8 cellular contexts compared by ENCODE assay signal in the genomic region with DNA sequence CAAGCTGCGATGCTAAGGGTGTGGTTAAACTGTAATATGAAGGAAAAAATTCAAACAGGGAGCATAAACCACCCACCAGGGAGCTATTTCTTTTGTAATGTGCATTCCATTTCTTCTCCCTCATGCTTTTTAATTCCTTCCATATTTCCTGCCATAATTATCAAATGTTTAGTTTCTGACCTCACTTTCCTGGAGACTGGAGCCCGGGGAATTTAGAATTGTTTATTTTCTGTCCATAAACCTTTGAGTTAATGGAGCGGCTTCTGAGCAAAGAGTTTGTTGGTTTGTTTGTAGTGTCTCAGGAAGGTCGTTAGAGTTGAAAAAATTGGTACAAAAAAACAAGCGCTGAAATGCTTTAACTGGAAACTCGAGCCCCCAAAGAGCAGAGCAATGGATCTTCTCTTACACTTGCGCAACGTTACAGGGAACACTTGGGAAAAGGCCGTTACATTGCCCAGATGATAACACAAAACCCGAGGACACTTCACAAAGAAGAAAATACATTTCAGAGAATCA. TPM values are rescaled to one million over a fixed set of nuclear protein-coding genes. Genes with fewer than 3 reads are reported as not detected.
A peak's percentile ranks its signal among the peaks of the same experiment; 100 is the strongest.
DNase-seq lines count a peak whose midpoint lies in the region; ATAC-seq and TF ChIP-seq lines count a peak whose summit lies in the region.

No MANE protein-coding gene starts in this region.

- peaks cover 16% of the 10 kb centered on the region for H3K79me2 ChIP-seq in H9 (ENCODE audit: insufficient read depth, low read length)

- peaks cover 5% of the 10 kb centered on the region for H3K23me2 ChIP-seq in H9 (ENCODE audit: insufficient read length, low read depth, low read length, poor library complexity, severe bottlenecking)

- peak overlapping the region; percentile 82 for H3K9ac ChIP-seq in H9 (ENCODE audit: extremely low read depth, insufficient read length, low read length)

- TF ChIP-seq CTCF in H9 (conservative IDR thresholded peaks at IDR 0.05) = no peak

- no peak overlapping the region for H3K56ac ChIP-seq in H9 (ENCODE audit: insufficient read length, low read depth, low read length)

- H3K14ac ChIP-seq in H9 (ENCODE audit: insufficient read depth, low read length) = no peak overlapping the region; the same call in 1 of the 2 replicates

- WGBS in H9 (ENCODE audit: extremely low coverage, insufficient read length, low lambda C conversion rate) = no CpG with 5 or more reads among the region's 10 CpGs

- H3K4me2 ChIP-seq in H9 (ENCODE audit: insufficient read depth, insufficient read length, low read length) = peak overlapping the region; percentile 65

- H3K27ac ChIP-seq in H9 (ENCODE audit: insufficient read length, low read depth, low read length) = no peak overlapping the region

- peak overlapping the region; percentile 52 to 94 (median 93) for H3K27ac Mint-ChIP-seq in H9
- no peak overlapping the region for H3K27ac Mint-ChIP-seq in activated CD4-positive, alpha-beta memory T cell treated with anti-CD3 and anti-CD28 coated beads, Interleukin-2, amount 10 ng/mL, durations not matched to agents 7 days and 5 days

- no peaks in the 10 kb centered on the region; the same call in 1 of the 2 replicates for H3K27me3 Mint-ChIP-seq in H9 (ENCODE audit: low read depth)
- peaks cover 51% of the 10 kb centered on the region for H3K27me3 Mint-ChIP-seq in activated CD4-positive, alpha-beta memory T cell treated with anti-CD3 and anti-CD28 coated beads, Interleukin-2, amount 10 ng/mL, durations not matched to agents 7 days and 5 days

- no peak overlapping the region for H4K5ac ChIP-seq in H9 (ENCODE audit: insufficient read length, low read depth, low read length)

- H3K36me3 Mint-ChIP-seq in H9 (ENCODE audit: insufficient read depth in 1 of 3, low read depth in 3 of 3) = peaks cover 7 to 22% (median 13%) of the 10 kb centered on the region in 3 experiments
- H3K36me3 Mint-ChIP-seq in activated CD4-positive, alpha-beta memory T cell treated with anti-CD3 and anti-CD28 coated beads, Interleukin-2, amount 10 ng/mL, durations not matched to agents 7 days and 5 days (ENCODE audit: low read depth) = no peaks in the 10 kb centered on the region

- H4K20me1 ChIP-seq in H9 (ENCODE audit: control insufficient read depth, insufficient read depth, insufficient read length) = no peaks in the 10 kb centered on the region

- ATAC-seq in left cardiac atrium = peak; percentile 12 to 15
- no peak for ATAC-seq in GM21360 (IDR thresholded peaks at IDR 0.05; ENCODE audit: unreplicated experiment)

- no peak overlapping the region for H3K18ac ChIP-seq in H9 (ENCODE audit: insufficient read length, low read depth, low read length)

- H3K79me1 ChIP-seq in H9 (ENCODE audit: insufficient read depth, low read depth, low read length, poor library complexity, severe bottlenecking) = no peaks in the 10 kb centered on the region

- H2AK5ac ChIP-seq in H9 (ENCODE audit: insufficient read length, low read length) = no peak overlapping the region

- no peak overlapping the region for H3K23ac ChIP-seq in H9 (ENCODE audit: insufficient read length, low read depth, low read length)

- no peak overlapping the region for H2BK12ac ChIP-seq in H9 (ENCODE audit: insufficient read length, low read depth, low read length)

- DNase-seq in H9 (no peak), left cardiac atrium (no peak), skeletal muscle cell (ENCODE audit: low read depth) (no peak), amniotic stem cell (lab: John Stamatoyannopoulos, UW) (no peak), activated gamma-delta T cell treated with Interleukin-2 at 50 U/mL for 16 hours (no peak), SIG-M5 treated with dmso at 0.1 percent for 504 hours (lab: John Stamatoyannopoulos, UW; ENCODE audit: unreplicated experiment) (no peak)
- DNase-seq in activated CD4-positive, alpha-beta memory T cell treated with anti-CD3 and anti-CD28 coated beads, Interleukin-2, amount 10 ng/mL, durations not matched to agents 7 days and 5 days = no peak

- CTCF ChIA-PET in activated CD4-positive, alpha-beta memory T cell treated with anti-CD3 and anti-CD28 coated beads, Interleukin-2, amount 10 ng/mL, durations not matched to agents 7 days and 5 days (lab: Charles Lee) = no interaction called here

- H3K4me3 ChIP-seq in skeletal muscle cell (ENCODE audit: low read depth, low read length) = peak overlapping the region; percentile 90

- no peaks in the 10 kb centered on the region for H3K9me3 ChIP-seq in H9 (ENCODE audit: control insufficient read depth, low read depth, low read length)

- no peak overlapping the region for H2BK15ac ChIP-seq in H9 (ENCODE audit: low read depth, low read length)

- POLR2A ChIA-PET in activated CD4-positive, alpha-beta memory T cell treated with anti-CD3 and anti-CD28 coated beads, Interleukin-2, amount 10 ng/mL, durations not matched to agents 7 days and 5 days (lab: Charles Lee) = no interaction called here

- H3K4me3 Mint-ChIP-seq in H9 = peak overlapping the region; percentile 91 to 96
- peak overlapping the region; percentile 69 for H3K4me3 Mint-ChIP-seq in activated CD4-positive, alpha-beta memory T cell treated with anti-CD3 and anti-CD28 coated beads, Interleukin-2, amount 10 ng/mL, durations not matched to agents 7 days and 5 days

- no peak overlapping the region for H2BK120ac ChIP-seq in H9 (ENCODE audit: low read depth, low read length, poor library complexity, severe bottlenecking)

- no peak overlapping the region for H3T11ph ChIP-seq in H9 (ENCODE audit: low read length)

- peaks cover 19% of the 10 kb centered on the region for H3K4me1 ChIP-seq in H9 (ENCODE audit: insufficient read depth, low read length)

- peaks cover 4 to 6% of the 10 kb centered on the region in 2 experiments for H3K9me3 Mint-ChIP-seq in H9
- no peaks in the 10 kb centered on the region for H3K9me3 Mint-ChIP-seq in activated CD4-positive, alpha-beta memory T cell treated with anti-CD3 and anti-CD28 coated beads, Interleukin-2, amount 10 ng/mL, durations not matched to agents 7 days and 5 days

- no peak overlapping the region for H2BK20ac ChIP-seq in H9 (ENCODE audit: low read depth, low read length, poor library complexity, severe bottlenecking)

- no peak overlapping the region for H3K4ac ChIP-seq in H9 (ENCODE audit: low read depth, low read length)

- H3K4me1 Mint-ChIP-seq in H9 = peaks cover 37 to 38% of the 10 kb centered on the region in 2 experiments
- peaks cover 12% of the 10 kb centered on the region for H3K4me1 Mint-ChIP-seq in activated CD4-positive, alpha-beta memory T cell treated with anti-CD3 and anti-CD28 coated beads, Interleukin-2, amount 10 ng/mL, durations not matched to agents 7 days and 5 days

- H2AFZ ChIP-seq in H9 (ENCODE audit: low read length) = no peak overlapping the region

- intact Hi-C loops in left cardiac atrium (cut with DNase I) = loop anchor here in 1 of 2 donors (2.0 to 10.0 kb wide), 3 partner anchors 32 to 107 kb away; no protein-coding TSS in a partner anchor

- H4K8ac ChIP-seq in H9 (replicated peaks; ENCODE audit: insufficient read length, low read depth, low read length) = no peak overlapping the region

- H4K91ac ChIP-seq in H9 (ENCODE audit: insufficient read length, low read depth, low read length) = no peak overlapping the region

- no peak overlapping the region for H2BK5ac ChIP-seq in H9 (ENCODE audit: insufficient read length, low read length)

- H3K27me3 ChIP-seq in H9 (ENCODE audit: insufficient read depth, low read length) = no peaks in the 10 kb centered on the region

RNA-seq across cellular contexts. Expression of a gene that starts 1.0 kb away (rescaled TPM):
- total RNA-seq in H9 (2021) (305 and 326 TPM in 2 replicates), left cardiac atrium (100 to 1,000 TPM; 376 to 503 TPM)
- total RNA-seq in activated CD4-positive, alpha-beta memory T cell treated with anti-CD3 and anti-CD28 coated beads, Interleukin-2, amount 10 ng/mL, durations not matched to agents 7 days and 5 days = under 1 TPM; 0.30 to 0.35 TPM

Comparison
In these comparisons a context has a peak if more than half of its experiments do, and no peak if none do; other contexts are left out.
1. RNA of a gene that starts 1.0 kb away (total RNA-seq): 376 to 503 TPM in left cardiac atrium and 305 to 326 TPM in H9; 0.30 to 0.35 TPM in activated CD4-positive, alpha-beta memory T cell treated with anti-CD3 and anti-CD28 coated beads, Interleukin-2, amount 10 ng/mL, durations not matched to agents 7 days and 5 days; every median in the first group is over 100 times any median in the second.